Comparison of ENCODE assay signal across 8 cellular contexts in genomic region chr16:69131749-69132423, GRCh38. TPM values are rescaled to one million over a fixed set of nuclear protein-coding genes. Genes with fewer than 3 reads are reported as not detected.
DNase-seq lines count a peak whose midpoint lies in the region; ATAC-seq and TF ChIP-seq lines count a peak whose summit lies in the region.

No MANE protein-coding gene starts in this region.

- H3K9me3 ChIP-seq in PC-3 (ENCODE audit: low read length) = no peaks in the 10 kb centered on the region

- H3K27me3 Mint-ChIP-seq in CD14-positive monocyte (ENCODE audit: low read depth in 3 of 3) (peaks cover 0 to 1% (median 0%) of the 10 kb centered on the region in 3 donors), nephron progenitor cell (ENCODE audit: low read depth, poor library complexity) (no peaks in the 10 kb centered on the region)
- no peaks in the 10 kb centered on the region for H3K27me3 Mint-ChIP-seq in activated T-helper 17 cell treated with anti-CD3 and anti-CD28 coated beads, Interleukin-2, amount 50 U/mL, for 72 hours

- H3K9ac ChIP-seq in PC-3 (ENCODE audit: low read length) = peak overlapping the region; percentile 98

- H3K4me1 Mint-ChIP-seq in CD14-positive monocyte (peaks cover 37% of the 10 kb centered on the region), nephron progenitor cell (peaks cover 55% of the 10 kb centered on the region)
- peaks cover 43% of the 10 kb centered on the region for H3K4me1 Mint-ChIP-seq in activated T-helper 17 cell treated with anti-CD3 and anti-CD28 coated beads, Interleukin-2, amount 50 U/mL, for 72 hours

- H3K79me2 ChIP-seq in PC-3 (ENCODE audit: low read length) = peaks cover 91% of the 10 kb centered on the region

- DNase-seq in CD14-positive monocyte (ENCODE audit: low spot score) = peak; percentile 56
- DNase-seq in HS-5 (ENCODE audit: low read depth) = peak; percentile 40
- peak; percentile 67 for DNase-seq in PC-3
- peak; percentile 76 for DNase-seq in fibroblast of peridontal ligament (ENCODE audit: extremely low read depth)
- DNase-seq in nephron progenitor cell = peak; percentile 90
- peak; percentile 87 for DNase-seq in stimulated activated naive CD8-positive, alpha-beta T cell treated with anti-CD3 and anti-CD28 coated beads, Interleukin-15, Interleukin-2, amounts not matched to agents 100 U/mL and 50 U/mL, for 24 hours

- peak overlapping the region; percentile 94 for H3K4me2 ChIP-seq in PC-3 (ENCODE audit: low read length)

- POLR2A ChIA-PET in PC-3 (lab: Charles Lee; ENCODE audit: unreplicated experiment) = no interaction called here

- peaks cover 11% of the 10 kb centered on the region; the same call in 1 of the 2 replicates for H3K36me3 ChIP-seq in PC-3 (ENCODE audit: low read depth, low read length)

- H3K27ac ChIP-seq in PC-3 (ENCODE audit: low read length) = peak overlapping the region; percentile 73

- no peaks in the 10 kb centered on the region for H3K27me3 ChIP-seq in PC-3 (ENCODE audit: low read length)

- H3K4me1 ChIP-seq in PC-3 (ENCODE audit: insufficient read depth, low read length) = peaks cover 21% of the 10 kb centered on the region

- H3K4me3 Mint-ChIP-seq in CD14-positive monocyte = peak overlapping the region; percentile 95 to 96
- H3K4me3 Mint-ChIP-seq in activated T-helper 17 cell treated with anti-CD3 and anti-CD28 coated beads, Interleukin-2, amount 50 U/mL, for 72 hours = peak overlapping the region; percentile 95
- peak overlapping the region; percentile 96 for H3K4me3 Mint-ChIP-seq in nephron progenitor cell

- H4K20me1 ChIP-seq in PC-3 (ENCODE audit: low read length) = peaks cover 13% of the 10 kb centered on the region; the same call in 1 of the 2 replicates

- H3K27ac Mint-ChIP-seq in CD14-positive monocyte (peak overlapping the region; percentile 90 to 95 (median 93)), nephron progenitor cell (peak overlapping the region; percentile 91)
- H3K27ac Mint-ChIP-seq in activated T-helper 17 cell treated with anti-CD3 and anti-CD28 coated beads, Interleukin-2, amount 50 U/mL, for 72 hours = peak overlapping the region; percentile 97

- TF ChIP-seq CTCF in CD14-positive monocyte (IDR thresholded peaks at IDR 0.05) (no peak), PC-3 (conservative IDR thresholded peaks at IDR 0.05; ENCODE audit: low read depth, low read length) (no peak), nephron progenitor cell (IDR thresholded peaks at IDR 0.05) (no peak)

- H3K4me3 ChIP-seq in PC-3 (ENCODE audit: low read length) = peak overlapping the region; percentile 97

- peak; percentile 45 for ATAC-seq in GM19455 (IDR thresholded peaks at IDR 0.05; ENCODE audit: unreplicated experiment)
- ATAC-seq in PC-3 = peak; percentile 63
- ATAC-seq in activated T-helper 17 cell treated with anti-CD3 and anti-CD28 coated beads, Interleukin-2, amount 50 U/mL, for 72 hours (replicated peaks) = peak; percentile 58
- ATAC-seq in stimulated activated naive CD8-positive, alpha-beta T cell treated with anti-CD3 and anti-CD28 coated beads, Interleukin-15, Interleukin-2, amounts not matched to agents 100 U/mL and 50 U/mL, for 24 hours = peak; percentile 51

- BruUV-seq in PC-3 (replicated peaks; lab: Mats Ljungman, UMichigan) = no TSS peak

- H3K9me2 ChIP-seq in PC-3 (replicated peaks; ENCODE audit: low read length) = no peaks in the 10 kb centered on the region

- H3K9me3 Mint-ChIP-seq in CD14-positive monocyte (no peaks in the 10 kb centered on the region), nephron progenitor cell (no peaks in the 10 kb centered on the region)
- H3K9me3 Mint-ChIP-seq in activated T-helper 17 cell treated with anti-CD3 and anti-CD28 coated beads, Interleukin-2, amount 50 U/mL, for 72 hours = no peaks in the 10 kb centered on the region

- peaks cover 6 to 13% of the 10 kb centered on the region in 2 donors for H3K36me3 Mint-ChIP-seq in CD14-positive monocyte
- peaks cover 91% of the 10 kb centered on the region for H3K36me3 Mint-ChIP-seq in activated T-helper 17 cell treated with anti-CD3 and anti-CD28 coated beads, Interleukin-2, amount 50 U/mL, for 72 hours (ENCODE audit: low read depth)
- H3K36me3 Mint-ChIP-seq in nephron progenitor cell (ENCODE audit: low read depth) = peaks cover 49% of the 10 kb centered on the region

- no peak overlapping the region for H2AFZ ChIP-seq in PC-3 (ENCODE audit: low read length)

- CTCF ChIA-PET in PC-3 (lab: Charles Lee) = no interaction called here

- intact Hi-C loops in CD14-positive monocyte (cut with micrococcal nuclease) (loop anchor here (5.0 to 10.0 kb wide), 3 partner anchors 53 to 595 kb away; partner anchors contain the start of genes SNTB2 (in 1 of the 2), VPS4A (in 1 of the 2) and ZFP90 (in 1 of the 2)), PC-3 (cut with micrococcal nuclease) (loop anchor here (2.0 kb wide), 1 partner anchor 55 kb away; the partner anchor contains the start of gene SNTB2)

- H3F3A ChIP-seq in PC-3 (ENCODE audit: low read length, unreplicated experiment) = no peaks in the 10 kb centered on the region

RNA-seq across cellular contexts. Expression of gene CHTF8, which starts 0.5 kb away (rescaled TPM):
- 100 to 1,000 TPM; 158 to 172 TPM for polyA plus RNA-seq in CD14-positive monocyte
- total RNA-seq in PC-3 (2014; rRNA removed) = 45.9 and 54.7 TPM in 2 replicates
- total RNA-seq in activated T-helper 17 cell treated with anti-CD3 and anti-CD28 coated beads, Interleukin-2, amount 50 U/mL, for 72 hours = 100 to 1,000 TPM; 103 to 129 TPM

RNA-seq across cellular contexts. Expression of gene UTP4, which starts 0.6 kb away (rescaled TPM):
- 10 to 100 TPM; 19.6 to 27.8 TPM for polyA plus RNA-seq in CD14-positive monocyte
- 26.4 and 26.9 TPM in 2 replicates for total RNA-seq in PC-3 (2014; rRNA removed)
- 100 to 1,000 TPM in 1 of 2 donors, 10 to 100 TPM in 1; 69.1 to 112 TPM for total RNA-seq in activated T-helper 17 cell treated with anti-CD3 and anti-CD28 coated beads, Interleukin-2, amount 50 U/mL, for 72 hours

RNA-seq across cellular contexts. Expression of gene HAS3, which starts 26.4 kb away (rescaled TPM):
- polyA plus RNA-seq in CD14-positive monocyte = not detected
- 92.5 and 153 TPM in 2 replicates for total RNA-seq in PC-3 (2014; rRNA removed)
- under 1 TPM; 0.40 to 0.71 TPM for total RNA-seq in activated T-helper 17 cell treated with anti-CD3 and anti-CD28 coated beads, Interleukin-2, amount 50 U/mL, for 72 hours

RNA-seq across cellular contexts. Expression of gene SNTB2, which starts 55.1 kb away (rescaled TPM):
- polyA plus RNA-seq in CD14-positive monocyte = 1 to 10 TPM; 1.2 to 6.0 TPM
- 40.4 and 62.6 TPM in 2 replicates for total RNA-seq in PC-3 (2014; rRNA removed)
- total RNA-seq in activated T-helper 17 cell treated with anti-CD3 and anti-CD28 coated beads, Interleukin-2, amount 50 U/mL, for 72 hours = 10 to 100 TPM; 21.0 to 22.9 TPM

Comparison
In these comparisons a context has a peak if more than half of its experiments do, and no peak if none do; other contexts are left out.
1. Peak in every context shown above with its lines: DNase-seq, ATAC-seq, H3K4me3 ChIP-seq and H3K27ac ChIP-seq.
2. DNase-seq: peak in every context shown above with its lines; median percentile 90 in nephron progenitor cell; 87 in stimulated activated naive CD8-positive, alpha-beta T cell treated with anti-CD3 and anti-CD28 coated beads, Interleukin-15, Interleukin-2, amounts not matched to agents 100 U/mL and 50 U/mL, for 24 hours; 76 in fibroblast of peridontal ligament; 67 in PC-3; 56 in CD14-positive monocyte; 40 in HS-5.
3. RNA of gene HAS3, which starts 26.4 kb away (total RNA-seq): 92.5 to 153 TPM in PC-3; 0.40 to 0.71 TPM in activated T-helper 17 cell treated with anti-CD3 and anti-CD28 coated beads, Interleukin-2, amount 50 U/mL, for 72 hours; every median in the first group is over 10 times any median in the second.